Comparison of ENCODE assay signal across 1 cellular context in the genomic region with DNA sequence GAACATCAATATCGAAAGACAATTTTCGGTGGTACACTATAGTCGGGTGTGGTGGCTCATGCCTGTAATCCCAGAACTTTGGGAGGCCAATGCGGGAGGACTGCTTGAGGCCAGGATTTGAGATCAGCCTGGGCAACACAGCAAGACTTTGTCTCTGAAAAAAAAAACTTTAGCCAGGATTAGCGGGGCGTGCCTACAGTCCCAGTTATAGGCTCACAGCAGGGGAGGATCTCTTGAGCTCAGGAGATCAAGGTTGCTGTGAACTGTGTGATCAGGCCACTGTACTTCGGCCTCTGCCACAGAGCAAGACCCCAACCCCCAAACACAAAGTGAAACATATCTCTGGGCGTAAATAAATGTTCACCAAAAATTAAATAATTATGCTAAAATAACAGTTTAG.
TF ChIP-seq lines count a peak whose summit lies in the region.

No MANE protein-coding gene starts in this region.

TF ChIP-seq in H1, 55 proteins besides CTCF, POLR2A, EP300 and RAD21:
- no peak for TF ChIP-seq CBX8 (IDR thresholded peaks at IDR 0.05; ENCODE audit: borderline replicate concordance, low read depth, low read length)
- no peak for TF ChIP-seq MAFK (IDR thresholded peaks at IDR 0.05; ENCODE audit: low read depth, low read length)
- TF ChIP-seq CBX5 (IDR thresholded peaks at IDR 0.05; ENCODE audit: low read depth, low read length) = no peak
